28 cellular contexts compared by ENCODE assay signal in genomic region chr11:68027667-68028066, GRCh38. TPM values are rescaled to one million over a fixed set of nuclear protein-coding genes. Genes with fewer than 3 reads are reported as not detected.
DNase-seq lines count a peak whose midpoint lies in the region; ATAC-seq and TF ChIP-seq lines count a peak whose summit lies in the region.
"Had no signal": no experiment of that assay in that cellular context is flagged by ENCODE, and none has a peak within 500 bp of the region (broad histone marks: within the 10 kb centered on the region; RNA-seq: fewer than 3 reads in every experiment).

No MANE protein-coding gene starts in this region.

- peaks cover 26% of the 10 kb centered on the region for H3K4me1 ChIP-seq in RWPE2 (ENCODE audit: insufficient read depth, poor library complexity, severe bottlenecking)

- H3K27me3 ChIP-seq in RWPE2 (ENCODE audit: insufficient read depth, poor library complexity, severe bottlenecking) = no peaks in the 10 kb centered on the region
- H3K27me3 ChIP-seq: body of pancreas, right atrium auricular region, testis had no signal

- H3K9me3 Mint-ChIP-seq in HFFc6 (no peaks in the 10 kb centered on the region), osteocyte (ENCODE audit: unreplicated experiment) (peaks cover 5% of the 10 kb centered on the region)
- no peaks in the 10 kb centered on the region for H3K9me3 Mint-ChIP-seq in dendritic cell treated with granulocyte-macrophage colony-stimulating factor and Interleukin-4, amounts not matched to agents 40 ng/mL and 50 ng/mL, for 4 days
- H3K9me3 Mint-ChIP-seq: activated CD4-positive, alpha-beta T cell treated with anti-CD3 and anti-CD28 coated beads, Interleukin-2, amount 10 ng/mL, durations not matched to agents 7 days and 5 days; activated naive CD8-positive, alpha-beta T cell treated with anti-CD3 and anti-CD28 coated beads, Interleukin-2, amount 10 ng/mL, durations not matched to agents 7 days and 5 days; activated T-cell treated with anti-CD3 and anti-CD28 coated beads, Interleukin-2, amount 50 U/mL, for 24 hours; stimulated activated naive B cell treated with anti-CD40 and anti-IgM and Interleukin-4, amounts not matched to agents 10 μg/mL and 1 μg/mL and 100 μg/mL, for 72 hours had no signal

- intact Hi-C loops in dendritic cell treated with granulocyte-macrophage colony-stimulating factor and Interleukin-4, amounts not matched to agents 40 ng/mL and 50 ng/mL, for 4 days (cut with micrococcal nuclease) = no loop called here

- peak overlapping the region; percentile 76 for H3K27ac ChIP-seq in RWPE2 (ENCODE audit: poor library complexity, severe bottlenecking)
- H3K27ac ChIP-seq: body of pancreas, KMS-11, parathyroid adenoma, right atrium auricular region, testis, WERI-Rb-1 had no signal

- H3K4me3 Mint-ChIP-seq in HFFc6 = peak overlapping the region; percentile 91
- no peak overlapping the region for H3K4me3 Mint-ChIP-seq in dendritic cell treated with granulocyte-macrophage colony-stimulating factor and Interleukin-4, amounts not matched to agents 40 ng/mL and 50 ng/mL, for 4 days
- no peak overlapping the region for H3K4me3 Mint-ChIP-seq in osteocyte (ENCODE audit: unreplicated experiment)
- H3K4me3 Mint-ChIP-seq: activated CD4-positive, alpha-beta T cell treated with anti-CD3 and anti-CD28 coated beads, Interleukin-2, amount 10 ng/mL, durations not matched to agents 7 days and 5 days; activated naive CD8-positive, alpha-beta T cell treated with anti-CD3 and anti-CD28 coated beads, Interleukin-2, amount 10 ng/mL, durations not matched to agents 7 days and 5 days; activated T-cell treated with anti-CD3 and anti-CD28 coated beads, Interleukin-2, amount 50 U/mL, for 24 hours; CD4-positive, alpha-beta T cell; stimulated activated naive B cell treated with anti-CD40 and anti-IgM and Interleukin-4, amounts not matched to agents 10 μg/mL and 1 μg/mL and 100 μg/mL, for 72 hours had no signal

- H3K27ac Mint-ChIP-seq in HFFc6 (peak overlapping the region; percentile 91), osteocyte (ENCODE audit: unreplicated experiment) (peak overlapping the region; percentile 96)
- H3K27ac Mint-ChIP-seq in dendritic cell treated with granulocyte-macrophage colony-stimulating factor and Interleukin-4, amounts not matched to agents 40 ng/mL and 50 ng/mL, for 4 days = peak overlapping the region; percentile 2
- H3K27ac Mint-ChIP-seq: activated CD4-positive, alpha-beta T cell treated with anti-CD3 and anti-CD28 coated beads, Interleukin-2, amount 10 ng/mL, durations not matched to agents 7 days and 5 days; activated T-cell treated with anti-CD3 and anti-CD28 coated beads, Interleukin-2, amount 50 U/mL, for 24 hours; CD4-positive, alpha-beta T cell; nephron had no signal

- H3K9me3 ChIP-seq in RWPE2 (ENCODE audit: severe bottlenecking) = peaks cover 2% of the 10 kb centered on the region
- H3K9me3 ChIP-seq: body of pancreas, testis had no signal

- H3K27me3 Mint-ChIP-seq in HFFc6 (ENCODE audit: insufficient read depth) (peaks cover 4% of the 10 kb centered on the region), osteocyte (ENCODE audit: unreplicated experiment) (no peaks in the 10 kb centered on the region)
- no peaks in the 10 kb centered on the region for H3K27me3 Mint-ChIP-seq in dendritic cell treated with granulocyte-macrophage colony-stimulating factor and Interleukin-4, amounts not matched to agents 40 ng/mL and 50 ng/mL, for 4 days
- H3K27me3 Mint-ChIP-seq: activated CD4-positive, alpha-beta T cell treated with anti-CD3 and anti-CD28 coated beads, Interleukin-2, amount 10 ng/mL, durations not matched to agents 7 days and 5 days; activated naive CD8-positive, alpha-beta T cell treated with anti-CD3 and anti-CD28 coated beads, Interleukin-2, amount 10 ng/mL, durations not matched to agents 7 days and 5 days; activated T-cell treated with anti-CD3 and anti-CD28 coated beads, Interleukin-2, amount 50 U/mL, for 24 hours; CD4-positive, alpha-beta T cell; stimulated activated naive B cell treated with anti-CD40 and anti-IgM and Interleukin-4, amounts not matched to agents 10 μg/mL and 1 μg/mL and 100 μg/mL, for 72 hours had no signal

- TF ChIP-seq CTCF in HFFc6 (IDR thresholded peaks at IDR 0.05) (no peak), RWPE2 (IDR thresholded peaks at IDR 0.05; ENCODE audit: poor library complexity, severe bottlenecking) (no peak), osteocyte (IDR thresholded peaks at IDR 0.05) (no peak)

- DNase-seq in HFFc6 = no peak
- DNase-seq in RWPE2 (ENCODE audit: low spot score) = no peak
- no peak for DNase-seq in osteocyte (ENCODE audit: extremely low spot score, unreplicated experiment)
- no peak for DNase-seq in RKO (ENCODE audit: low spot score)
- DNase-seq: activated CD4-positive, alpha-beta T cell treated with anti-CD3 and anti-CD28 coated beads, Interleukin-2, amount 10 ng/mL, durations not matched to agents 7 days and 5 days; activated gamma-delta T cell; activated naive CD8-positive, alpha-beta T cell treated with anti-CD3 and anti-CD28 coated beads, Interleukin-2, amount 10 ng/mL, durations not matched to agents 7 days and 5 days; activated T-cell treated with anti-CD3 and anti-CD28 coated beads, Interleukin-2, amount 50 U/mL, for 24 hours; body of pancreas; CD4-positive, alpha-beta T cell; effector CD4-positive, alpha-beta T cell; left ventricle myocardium superior; NCI-H1436; NCI-H2107; NCI-H446; NCI-H774; stimulated activated naive B cell treated with anti-CD40 and anti-IgM and Interleukin-4, amounts not matched to agents 10 μg/mL and 1 μg/mL and 100 μg/mL, for 72 hours; T-helper 9 cell; testis; WERI-Rb-1 had no signal

- no peak overlapping the region for H3K4me3 ChIP-seq in RWPE2 (ENCODE audit: severe bottlenecking)
- H3K4me3 ChIP-seq: body of pancreas, right atrium auricular region, testis had no signal

- ATAC-seq in RWPE2 (ENCODE audit: low read depth) (no peak), HG03520 (IDR thresholded peaks at IDR 0.05; ENCODE audit: unreplicated experiment) (no peak), GM19452 (IDR thresholded peaks at IDR 0.05; ENCODE audit: unreplicated experiment) (no peak)
- ATAC-seq: body of pancreas; left ventricle myocardium superior; Right ventricle myocardium inferior; stimulated activated naive B cell treated with anti-CD40 and anti-IgM and Interleukin-4, amounts not matched to agents 10 μg/mL and 1 μg/mL and 100 μg/mL, for 72 hours had no signal

- H3K36me3 Mint-ChIP-seq in HFFc6 (ENCODE audit: low read depth) (peaks cover 41% of the 10 kb centered on the region), osteocyte (ENCODE audit: unreplicated experiment) (peaks cover 8% of the 10 kb centered on the region)
- H3K36me3 Mint-ChIP-seq in dendritic cell treated with granulocyte-macrophage colony-stimulating factor and Interleukin-4, amounts not matched to agents 40 ng/mL and 50 ng/mL, for 4 days (ENCODE audit: low read depth) = peaks cover 86% of the 10 kb centered on the region

- H3K4me1 Mint-ChIP-seq in HFFc6 (ENCODE audit: low read depth) (peaks cover 53% of the 10 kb centered on the region), osteocyte (ENCODE audit: unreplicated experiment) (peaks cover 52% of the 10 kb centered on the region)
- H3K4me1 Mint-ChIP-seq in dendritic cell treated with granulocyte-macrophage colony-stimulating factor and Interleukin-4, amounts not matched to agents 40 ng/mL and 50 ng/mL, for 4 days (ENCODE audit: low read depth) = peaks cover 42% of the 10 kb centered on the region

- H3K36me3 ChIP-seq in RWPE2 (ENCODE audit: low read depth) = peaks cover 23% of the 10 kb centered on the region
- H3K36me3 ChIP-seq: right atrium auricular region had no signal

RNA-seq across cellular contexts. Expression of gene NDUFS8, which starts 2.8 kb away (rescaled TPM):
- 100 to 1,000 TPM; 221 to 236 (median 223) TPM for total RNA-seq in HFFc6 (2021; fragmentation: NEBNext Ultra II Directional; extraction: Animal tissue kit (Norgen Biotek cat#: 25700))
- 134 and 143 TPM in 2 replicates for total RNA-seq in osteocyte

RNA-seq across cellular contexts. Expression of gene TCIRG1, which starts 11.2 kb away (rescaled TPM):
- 100 to 1,000 TPM; 113 to 150 (median 131) TPM for total RNA-seq in HFFc6 (2021; fragmentation: NEBNext Ultra II Directional; extraction: Animal tissue kit (Norgen Biotek cat#: 25700))
- total RNA-seq in osteocyte = 53.0 and 54.2 TPM in 2 replicates

RNA-seq across cellular contexts. Expression of gene ALDH3B1, which starts 17.5 kb away (rescaled TPM):
- total RNA-seq in HFFc6 (2021; fragmentation: NEBNext Ultra II Directional; extraction: Animal tissue kit (Norgen Biotek cat#: 25700)) = 10 to 100 TPM; 29.5 to 47.4 (median 43.4) TPM
- 4.7 and 6.5 TPM in 2 replicates for total RNA-seq in osteocyte

RNA-seq across cellular contexts. Expression of gene UNC93B1, which starts 23.8 kb away (rescaled TPM):
- 10 to 100 TPM; 17.2 to 23.0 (median 19.9) TPM for total RNA-seq in HFFc6 (2021; fragmentation: NEBNext Ultra II Directional; extraction: Animal tissue kit (Norgen Biotek cat#: 25700))
- total RNA-seq in osteocyte = 26.0 and 29.3 TPM in 2 replicates

Comparison
In these comparisons a context has a peak if more than half of its experiments do, and no peak if none do; other contexts are left out.
1. H3K27ac Mint-ChIP-seq: peak in every context shown above with its lines; median percentile 96 in osteocyte; 91 in HFFc6; 2 in dendritic cell treated with granulocyte-macrophage colony-stimulating factor and Interleukin-4, amounts not matched to agents 40 ng/mL and 50 ng/mL, for 4 days.